Comparison of ENCODE assay signal across 19 cellular contexts in genomic region chr2:134280231-134280630, GRCh38. TPM values are rescaled to one million over a fixed set of nuclear protein-coding genes. Genes with fewer than 3 reads are reported as not detected.
A peak's percentile ranks its signal among the peaks of the same experiment; 100 is the strongest.
DNase-seq lines count a peak whose midpoint lies in the region; ATAC-seq and TF ChIP-seq lines count a peak whose summit lies in the region.
"Had no signal": no experiment of that assay in that cellular context is flagged by ENCODE, and none has a peak within 500 bp of the region (broad histone marks: within the 10 kb centered on the region; RNA-seq: fewer than 3 reads in every experiment).

No MANE protein-coding gene starts in this region.

- H3K27me3 Mint-ChIP-seq in CD8-positive, alpha-beta T cell (ENCODE audit: low read depth), result no peaks in the 10 kb centered on the region
- peaks cover 0 to 4% (median 0%) of the 10 kb centered on the region in 5 donors for H3K27me3 Mint-ChIP-seq in naive thymus-derived CD4-positive, alpha-beta T cell
- H3K27me3 Mint-ChIP-seq: CD4-positive, alpha-beta memory T cell had no signal

- no peaks in the 10 kb centered on the region for H3K27me3 ChIP-seq in BLaER1
- no peaks in the 10 kb centered on the region for H3K27me3 ChIP-seq in CD8-positive, alpha-beta T cell (ENCODE audit: insufficient read depth, low read length)
- no peaks in the 10 kb centered on the region for H3K27me3 ChIP-seq in OCI-LY1 (ENCODE audit: insufficient read depth, low read length)
- no peaks in the 10 kb centered on the region for H3K27me3 ChIP-seq in naive thymus-derived CD4-positive, alpha-beta T cell (ENCODE audit: control insufficient read depth in 2 of 2, insufficient read depth in 2 of 2, low read length in 2 of 2)

- H3K4me2 ChIP-seq in BLaER1 (peak overlapping the region; percentile 86), OCI-LY1 (ENCODE audit: low read length) (peak overlapping the region; percentile 64)

- H3K36me3 Mint-ChIP-seq in CD8-positive, alpha-beta T cell, result peaks cover 26% of the 10 kb centered on the region
- peaks cover 9 to 30% (median 22%) of the 10 kb centered on the region in 5 donors for H3K36me3 Mint-ChIP-seq in naive thymus-derived CD4-positive, alpha-beta T cell

- H3K27ac ChIP-seq in BLaER1, result peak overlapping the region; percentile 82
- no peak overlapping the region for H3K27ac ChIP-seq in CD8-positive, alpha-beta T cell (ENCODE audit: low read depth, low read length)
- peak overlapping the region; percentile 97 for H3K27ac ChIP-seq in OCI-LY1 (ENCODE audit: low read depth, low read length, poor library complexity, severe bottlenecking)
- H3K27ac ChIP-seq in naive thymus-derived CD4-positive, alpha-beta T cell (ENCODE audit: low read depth, low read length), result no peak overlapping the region

- no peak overlapping the region for H2AFZ ChIP-seq in OCI-LY1 (ENCODE audit: low read length)

- no peaks in the 10 kb centered on the region for H3F3A ChIP-seq in OCI-LY1 (ENCODE audit: insufficient read depth, low read length)

- peak overlapping the region; percentile 34 for H3K27ac Mint-ChIP-seq in CD8-positive, alpha-beta T cell
- H3K27ac Mint-ChIP-seq in naive thymus-derived CD4-positive, alpha-beta T cell, result peak overlapping the region in 5 of 9 donors; percentile 0 to 84 (median 40)
- H3K27ac Mint-ChIP-seq: H9 had no signal

- H3K4me3 ChIP-seq in BLaER1, result no peak overlapping the region
- no peak overlapping the region for H3K4me3 ChIP-seq in CD8-positive, alpha-beta T cell (ENCODE audit: low read depth, low read length)
- no peak overlapping the region for H3K4me3 ChIP-seq in OCI-LY1 (ENCODE audit: low read depth, low read length, poor library complexity, severe bottlenecking)
- H3K4me3 ChIP-seq in naive thymus-derived CD4-positive, alpha-beta T cell (ENCODE audit: low read length), result no peak overlapping the region
- no peak overlapping the region for H3K4me3 ChIP-seq in mucosa of descending colon

- no peak for ATAC-seq in CD8-positive, alpha-beta T cell
- ATAC-seq in naive thymus-derived CD4-positive, alpha-beta T cell, result no peak
- ATAC-seq in GM21381 (IDR thresholded peaks at IDR 0.05; ENCODE audit: unreplicated experiment) (no peak), mucosa of descending colon (no peak)

- H4K20me1 ChIP-seq in BLaER1 (no peaks in the 10 kb centered on the region), OCI-LY1 (ENCODE audit: insufficient read depth, low read length) (no peaks in the 10 kb centered on the region)

- no peak for TF ChIP-seq CTCF in CD8-positive, alpha-beta T cell (IDR thresholded peaks at IDR 0.05)
- TF ChIP-seq CTCF in OCI-LY1 (IDR thresholded peaks at IDR 0.05; ENCODE audit: low read length), result no peak
- no peak for TF ChIP-seq CTCF in mucosa of descending colon (IDR thresholded peaks at IDR 0.05)

- peaks cover 99% of the 10 kb centered on the region for H3K4me1 ChIP-seq in BLaER1
- H3K4me1 ChIP-seq in CD8-positive, alpha-beta T cell (ENCODE audit: insufficient read depth, low read length), result peaks cover 34% of the 10 kb centered on the region
- H3K4me1 ChIP-seq in OCI-LY1 (ENCODE audit: insufficient read depth, low read length, severe bottlenecking), result peaks cover 100% of the 10 kb centered on the region
- H3K4me1 ChIP-seq in naive thymus-derived CD4-positive, alpha-beta T cell (ENCODE audit: control insufficient read depth in 2 of 2, insufficient read depth in 2 of 2, low read length in 2 of 2), result peaks cover 21 to 31% of the 10 kb centered on the region in 2 donors
- no peaks in the 10 kb centered on the region for H3K4me1 ChIP-seq in mucosa of descending colon (ENCODE audit: low read depth)

- no peak for DNase-seq in CD8-positive, alpha-beta T cell
- no peak for DNase-seq in naive thymus-derived CD4-positive, alpha-beta T cell
- no peak for DNase-seq in mucosa of descending colon
- no peak for DNase-seq in NCI-H2171 (lab: John Stamatoyannopoulos, UW)
- DNase-seq: ACHN; AML-193; CD4-positive, alpha-beta memory T cell; DND-41; GDM1; H9; KG1; NCI-H1048; NCI-H1694; NCI-H2227 treated with DMSO at 0.1 percent for 48 hours; NCI-H526; OCI-M1 had no signal

- H3K79me2 ChIP-seq in OCI-LY1 (ENCODE audit: insufficient read depth, low read length), result peaks cover 61% of the 10 kb centered on the region

- no peaks in the 10 kb centered on the region for H3K9me3 Mint-ChIP-seq in CD8-positive, alpha-beta T cell
- peaks cover 0 to 7% (median 0%) of the 10 kb centered on the region in 11 donors for H3K9me3 Mint-ChIP-seq in naive thymus-derived CD4-positive, alpha-beta T cell
- H3K9me3 Mint-ChIP-seq: CD4-positive, alpha-beta memory T cell; H9 had no signal

- H3K9me3 ChIP-seq in BLaER1 (peaks cover 10% of the 10 kb centered on the region), OCI-LY1 (ENCODE audit: low read length) (no peaks in the 10 kb centered on the region), mucosa of descending colon (no peaks in the 10 kb centered on the region)
- H3K9me3 ChIP-seq in CD8-positive, alpha-beta T cell (ENCODE audit: low read length), result no peaks in the 10 kb centered on the region
- no peaks in the 10 kb centered on the region for H3K9me3 ChIP-seq in naive thymus-derived CD4-positive, alpha-beta T cell (ENCODE audit: control insufficient read depth in 2 of 3, low read length in 3 of 3)

- peaks cover 66% of the 10 kb centered on the region for H3K4me1 Mint-ChIP-seq in CD8-positive, alpha-beta T cell (ENCODE audit: low read depth)
- peaks cover 23 to 65% (median 51%) of the 10 kb centered on the region in 7 donors for H3K4me1 Mint-ChIP-seq in naive thymus-derived CD4-positive, alpha-beta T cell

- POLR2A ChIA-PET in CD8-positive, alpha-beta T cell (lab: Charles Lee), result no interaction called here
- POLR2A ChIA-PET in naive thymus-derived CD4-positive, alpha-beta T cell (lab: Charles Lee), result no interaction called here

- peaks cover 26% of the 10 kb centered on the region for H3K36me3 ChIP-seq in BLaER1
- no peaks in the 10 kb centered on the region for H3K36me3 ChIP-seq in CD8-positive, alpha-beta T cell (ENCODE audit: insufficient read depth, low read length)
- peaks cover 22% of the 10 kb centered on the region; the same call in 1 of the 2 replicates for H3K36me3 ChIP-seq in OCI-LY1 (ENCODE audit: insufficient read depth, low read length)
- H3K36me3 ChIP-seq in naive thymus-derived CD4-positive, alpha-beta T cell (ENCODE audit: control insufficient read depth in 2 of 3, insufficient read depth in 3 of 3, low read length in 3 of 3), result no peaks in the 10 kb centered on the region
- H3K36me3 ChIP-seq in mucosa of descending colon (ENCODE audit: low read depth), result no peaks in the 10 kb centered on the region

- no peak overlapping the region for H3K4me3 Mint-ChIP-seq in CD8-positive, alpha-beta T cell
- H3K4me3 Mint-ChIP-seq in naive thymus-derived CD4-positive, alpha-beta T cell, result no peak overlapping the region
- H3K4me3 Mint-ChIP-seq: H9 had no signal

- peak overlapping the region; percentile 61 for H3K9ac ChIP-seq in BLaER1
- peak overlapping the region; percentile 45; the same call in 1 of the 2 replicates for H3K9ac ChIP-seq in OCI-LY1 (ENCODE audit: low read length)

- intact Hi-C loops in CD8-positive, alpha-beta T cell (cut with DNase I, micrococcal nuclease), result no loop called here
- intact Hi-C loops in naive thymus-derived CD4-positive, alpha-beta T cell (cut with micrococcal nuclease), result no loop called here
- intact Hi-C loops in mucosa of descending colon (cut with DNase I, micrococcal nuclease), result no loop called here

- H3K9me2 ChIP-seq in OCI-LY1 (ENCODE audit: low read depth, low read length), result no peaks in the 10 kb centered on the region

- CTCF ChIA-PET in CD8-positive, alpha-beta T cell (lab: Charles Lee), result interaction anchor here (1.1 kb wide), 1 partner anchor 10 kb away, joined by 5 read pairs; no protein-coding TSS in a partner anchor
- CTCF ChIA-PET in naive thymus-derived CD4-positive, alpha-beta T cell (lab: Charles Lee), result no interaction called here

RNA-seq across cellular contexts. Expression of gene MGAT5, which starts 26.4 kb away (rescaled TPM):
- total RNA-seq in CD8-positive, alpha-beta T cell, result 10 to 100 TPM; 49.6 to 52.9 TPM
- total RNA-seq in naive thymus-derived CD4-positive, alpha-beta T cell, result 10 to 100 TPM; 35.5 to 48.0 (median 40.3) TPM
- 1 to 10 TPM; 5.3 to 8.5 TPM for polyA plus RNA-seq in naive thymus-derived CD4-positive, alpha-beta T cell
- total RNA-seq in mucosa of descending colon, result 10 to 100 TPM; 56.5 to 75.5 (median 69.7) TPM

Comparison
In these comparisons a context has a peak if more than half of its experiments do, and no peak if none do; other contexts are left out.
1. H3K27ac ChIP-seq: peak in BLaER1 (single experiment) and OCI-LY1 (single experiment); none in CD8-positive, alpha-beta T cell (single experiment) and naive thymus-derived CD4-positive, alpha-beta T cell (single experiment).